8 cellular contexts compared by ENCODE assay signal in genomic region chr1:155562581-155563376, GRCh38. TPM values are rescaled to one million over a fixed set of nuclear protein-coding genes. Genes with fewer than 3 reads are reported as not detected.
DNase-seq lines count a peak whose midpoint lies in the region; ATAC-seq and TF ChIP-seq lines count a peak whose summit lies in the region.

Gene ASH1L, minus strand, starts transcription at chr1:155562803. Its CDS starts 41,284 bp downstream, at chr1:155521519.

- peaks cover 34% of the 10 kb centered on the region for H4K20me1 ChIP-seq in PC-9 (ENCODE audit: insufficient read depth)

- CTCF ChIA-PET in PC-9 (lab: Charles Lee), result interaction anchor here (0.7 kb wide), 2 partner anchors 67 to 89 kb away, joined by 3 to 4 read pairs; no protein-coding TSS in a partner anchor

- peaks cover 18% of the 10 kb centered on the region for H3F3A ChIP-seq in PC-9 (ENCODE audit: insufficient read depth, low read depth)

- H3K27me3 ChIP-seq in PC-9 (ENCODE audit: insufficient read depth, low read depth) (no peaks in the 10 kb centered on the region), mucosa of rectum (ENCODE audit: control insufficient read depth in 2 of 2, insufficient read depth in 2 of 2, low read length in 2 of 2) (no peaks in the 10 kb centered on the region)

- H3K36me3 ChIP-seq in PC-9 (ENCODE audit: low read depth) (peaks cover 5% of the 10 kb centered on the region; the same call in 1 of the 2 replicates), mucosa of rectum (ENCODE audit: control insufficient read depth in 2 of 2, insufficient read depth in 2 of 2, low read length in 2 of 2) (no peaks in the 10 kb centered on the region)

- H3K9me3 ChIP-seq in PC-9 (ENCODE audit: insufficient read depth, low read depth) (no peaks in the 10 kb centered on the region), mucosa of rectum (ENCODE audit: control insufficient read depth in 2 of 2, low read length in 2 of 2) (no peaks in the 10 kb centered on the region)

- H2AFZ ChIP-seq in PC-9, result peak within 1 kb of the TSS; percentile 85

- intact Hi-C loops in PC-9 (cut with micrococcal nuclease; ENCODE audit: unreplicated experiment), result no loop called here

- H3K9me2 ChIP-seq in PC-9 (ENCODE audit: insufficient read depth), result no peaks in the 10 kb centered on the region

- H3K4me2 ChIP-seq in PC-9, result peak within 1 kb of the TSS; percentile 87

- no TSS peak for BruUV-seq in PC-9 (replicated peaks; lab: Mats Ljungman, UMichigan)

- H3K27ac ChIP-seq in PC-9 (peak within 1 kb of the TSS; percentile 79), mucosa of rectum (ENCODE audit: low read depth in 2 of 2, low read length in 2 of 2) (peak within 1 kb of the TSS; percentile 99)

- POLR2A ChIA-PET in PC-9 (lab: Charles Lee; ENCODE audit: unreplicated experiment), result interaction anchor here (0.5 to 0.7 kb wide), 3 partner anchors 8 to 331 kb away, joined by 4 to 11 read pairs (median 5); no protein-coding TSS in a partner anchor

- H3K4me3 ChIP-seq in PC-9 (peak within 1 kb of the TSS; percentile 86), epithelial cell of proximal tubule (ENCODE audit: low read depth, low read length) (peak within 1 kb of the TSS; percentile 76), mucosa of rectum (ENCODE audit: low read length in 2 of 2) (peak within 1 kb of the TSS; percentile 91 to 100)

- H3K4me1 ChIP-seq in PC-9 (replicated peaks; ENCODE audit: insufficient read depth), result peaks cover 25% of the 10 kb centered on the region
- peaks cover 7 to 10% of the 10 kb centered on the region in 2 donors for H3K4me1 ChIP-seq in mucosa of rectum (ENCODE audit: control insufficient read depth in 2 of 2, insufficient read depth in 2 of 2, low read length in 2 of 2)

- DNase-seq in DMS 273 treated with DMSO at 0.1 percent for 48 hours (lab: John Stamatoyannopoulos, UW), result peak; percentile 86
- DNase-seq in KBM-7, result peak; percentile 93
- peak; percentile 79 to 90 for DNase-seq in PC-9
- DNase-seq in activated T-cell treated with anti-CD3 and anti-CD28 coated beads, Interleukin-2, amount 50 U/mL, for 1 hour, result peak; percentile 95
- peak; percentile 42 for DNase-seq in epithelial cell of proximal tubule (ENCODE audit: low read depth)
- peak; percentile 88 to 91 for DNase-seq in stimulated activated CD8-positive, alpha-beta memory T cell treated with anti-CD3 and anti-CD28 coated beads, Interleukin-4, amount 100 ng/mL, for 4 hours (ENCODE audit: low read depth in 2 of 2, low spot score in 1 of 2)

- H3K79me2 ChIP-seq in PC-9 (ENCODE audit: low read depth), result peaks cover 80% of the 10 kb centered on the region

- peak within 1 kb of the TSS; percentile 92 to 97 for H3K9ac ChIP-seq in mucosa of rectum (ENCODE audit: low read depth in 1 of 2, low read length in 2 of 2)

- peak; percentile 78 for ATAC-seq in GM21619 (IDR thresholded peaks at IDR 0.05; ENCODE audit: unreplicated experiment)

- in situ Hi-C loops in KBM-7 (cut with MboI; ENCODE audit: low pct_unique_long_range_greater_than_20kb, low sequenced_read_pairs), result no loop called here

- 0 out of 2 replicates have a peak, but pooled peaks have one; percentile 21 for TF ChIP-seq CTCF in PC-9 (conservative IDR thresholded peaks at IDR 0.05)
- no peak for TF ChIP-seq CTCF in epithelial cell of proximal tubule (conservative IDR thresholded peaks at IDR 0.05; ENCODE audit: low read depth, low read length)

RNA-seq across cellular contexts. Expression of gene ASH1L, which starts in this region (rescaled TPM):
- 29.4 and 36.0 TPM in 2 replicates for total RNA-seq in PC-9 (2021)
- total RNA-seq in epithelial cell of proximal tubule, result 8.8 and 13.4 TPM in 2 replicates

Comparison
In these comparisons a context has a peak if more than half of its experiments do, and no peak if none do; other contexts are left out.
1. Peak in every context shown above with its lines: DNase-seq, ATAC-seq, H3K4me3 ChIP-seq and H3K27ac ChIP-seq.
2. DNase-seq: peak in every context shown above with its lines; median percentile 95 in activated T-cell treated with anti-CD3 and anti-CD28 coated beads, Interleukin-2, amount 50 U/mL, for 1 hour; 93 in KBM-7; 90 in stimulated activated CD8-positive, alpha-beta memory T cell treated with anti-CD3 and anti-CD28 coated beads, Interleukin-4, amount 100 ng/mL, for 4 hours; 86 in DMS 273 treated with DMSO at 0.1 percent for 48 hours; 84 in PC-9; 42 in epithelial cell of proximal tubule.